Comparison of ENCODE assay signal across 1 cellular context in genomic region chr6:27126815-27127537, GRCh38.
TF ChIP-seq lines count a peak whose summit lies in the region.

No MANE protein-coding gene starts in this region.

TF ChIP-seq in K562, 482 proteins besides CTCF, POLR2A, EP300 and RAD21 (continued from another document and continues in another):
- TF ChIP-seq CCNT2 (IDR thresholded peaks at IDR 0.05; ENCODE audit: borderline replicate concordance, extremely low read depth, insufficient read length, low read depth, low read length) (peak; percentile 50), ZFPM2 (CRISPR knock-in tag; IDR thresholded peaks at IDR 0.05) (no peak), BDP1 (IDR thresholded peaks at IDR 0.05; ENCODE audit: insufficient read depth, insufficient read length) (no peak), NR4A1 (CRISPR knock-in tag; IDR thresholded peaks at IDR 0.05) (no peak), NR4A1 (tag; IDR thresholded peaks at IDR 0.05) (no peak), KLF6 (CRISPR knock-in tag; IDR thresholded peaks at IDR 0.05; ENCODE audit: borderline replicate concordance) (peak; percentile 76; the same call in 1 of the 2 replicates), LCOR (CRISPR knock-in tag; IDR thresholded peaks at IDR 0.05) (0 out of 2 replicates have a peak, but pooled peaks have one; percentile 45), ZNF592 (IDR thresholded peaks at IDR 0.05) (peak; percentile 43), ZSCAN32 (CRISPR knock-in tag; IDR thresholded peaks at IDR 0.05) (no peak), TBP (optimal IDR thresholded peaks at IDR 0.05; ENCODE audit: low read depth, low read length) (no peak), BRD9 (IDR thresholded peaks at IDR 0.05; ENCODE audit: low read depth, partially characterized antibody) (peak; percentile 59), SNRNP70 (optimal IDR thresholded peaks at IDR 0.05; ENCODE audit: low read depth, low read length) (peak; percentile 93), U2AF2 (optimal IDR thresholded peaks at IDR 0.05; ENCODE audit: low read depth, low read length) (no peak), REST (CRISPR knock-in tag; IDR thresholded peaks at IDR 0.05; ENCODE audit: low read depth) (no peak), HNRNPH1 (optimal IDR thresholded peaks at IDR 0.05; ENCODE audit: low read depth, low read length) (no peak), NFE2L1 (tag; IDR thresholded peaks at IDR 0.05; ENCODE audit: borderline replicate concordance, low read depth) (no peak), MITF (IDR thresholded peaks at IDR 0.05) (no peak), TFAP4 (CRISPR knock-in tag; IDR thresholded peaks at IDR 0.05; ENCODE audit: borderline replicate concordance) (peak; percentile 73; the same call in 1 of the 2 replicates), E2F3 (CRISPR knock-in tag; IDR thresholded peaks at IDR 0.05) (no peak), ZNF140 (CRISPR knock-in tag; IDR thresholded peaks at IDR 0.05) (no peak), MEF2D (tag; conservative IDR thresholded peaks at IDR 0.05; ENCODE audit: low read depth) (no peak), ZKSCAN1 (IDR thresholded peaks at IDR 0.05; ENCODE audit: low read depth, low read length) (peak; percentile 77; the same call in 1 of the 2 replicates), ZNF24 (IDR thresholded peaks at IDR 0.05) (no peak), ZNF445 (CRISPR knock-in tag; IDR thresholded peaks at IDR 0.05; ENCODE audit: low read depth) (no peak), SRSF3 (IDR thresholded peaks at IDR 0.05; ENCODE audit: insufficient read depth, low read length) (no peak), ETS1 (conservative IDR thresholded peaks at IDR 0.05; ENCODE audit: control insufficient read depth, low read depth, low read length) (no peak; the same call in 1 of the 2 replicates), KHSRP (IDR thresholded peaks at IDR 0.05) (no peak), HNRNPL (IDR thresholded peaks at IDR 0.05; ENCODE audit: low read depth, low read length) (no peak), ZSCAN29 (IDR thresholded peaks at IDR 0.05) (no peak), TRIM24 (IDR thresholded peaks at IDR 0.05) (no peak), ESRRA (IDR thresholded peaks at IDR 0.05; ENCODE audit: borderline replicate concordance, low read depth) (no peak), NBN (IDR thresholded peaks at IDR 0.05; ENCODE audit: low read depth) (peak; percentile 70; the same call in 1 of the 2 replicates), THAP7 (CRISPR knock-in tag; IDR thresholded peaks at IDR 0.05) (no peak), POLR2B (IDR thresholded peaks at IDR 0.05; ENCODE audit: low read depth, partially characterized antibody) (peak; percentile 63), THRAP3 (IDR thresholded peaks at IDR 0.05; ENCODE audit: borderline replicate concordance) (no peak; the same call in 1 of the 2 replicates), NFRKB (IDR thresholded peaks at IDR 0.05; ENCODE audit: low read depth) (peak; percentile 38; the same call in 1 of the 2 replicates), HSF4 (CRISPR knock-in tag; IDR thresholded peaks at IDR 0.05; ENCODE audit: borderline replicate concordance) (no peak), TSHZ1 (CRISPR knock-in tag; IDR thresholded peaks at IDR 0.05) (no peak), ZNF75A (CRISPR knock-in tag; IDR thresholded peaks at IDR 0.05) (no peak), ESRRB (CRISPR knock-in tag; IDR thresholded peaks at IDR 0.05; ENCODE audit: borderline replicate concordance) (no peak), ERF (CRISPR knock-in tag; IDR thresholded peaks at IDR 0.05) (no peak), PML (IDR thresholded peaks at IDR 0.05; ENCODE audit: low read length) (peak; percentile 23; the same call in 1 of the 2 replicates), MTA1 (IDR thresholded peaks at IDR 0.05; ENCODE audit: borderline replicate concordance) (no peak), ARHGAP35 (IDR thresholded peaks at IDR 0.05; ENCODE audit: partially characterized antibody) (no peak), ZNF76 (CRISPR knock-in tag; IDR thresholded peaks at IDR 0.05; ENCODE audit: borderline replicate concordance) (no peak), VEZF1 (CRISPR knock-in tag; IDR thresholded peaks at IDR 0.05) (no peak; the same call in 1 of the 2 replicates)
